Comparison of ENCODE assay signal across 18 cellular contexts in genomic region chr14:89241934-89242670, GRCh38.
A peak's percentile ranks its signal among the peaks of the same experiment; 100 is the strongest.
DNase-seq lines count a peak whose midpoint lies in the region; ATAC-seq and TF ChIP-seq lines count a peak whose summit lies in the region.
"Had no signal": no experiment of that assay in that cellular context is flagged by ENCODE, and none has a peak within 500 bp of the region (broad histone marks: within the 10 kb centered on the region; RNA-seq: fewer than 3 reads in every experiment).

No MANE protein-coding gene starts in this region.

- POLR2A ChIA-PET in SK-N-SH (lab: Yijun Ruan, JAX), result no interaction called here

- H3K36me3 ChIP-seq in SK-N-SH (replicated peaks in 1 of 2; ENCODE audit: control insufficient read depth in 1 of 2, insufficient read depth in 2 of 2, low read length in 1 of 2) (peaks cover 0 to 3% of the 10 kb centered on the region in 2 experiments), SK-N-MC (ENCODE audit: insufficient read depth, low read length) (no peaks in the 10 kb centered on the region)
- H3K36me3 ChIP-seq: left lung, transverse colon had no signal

- H3K36me3 Mint-ChIP-seq in endothelial cell (ENCODE audit: low read depth, unreplicated experiment), result peaks cover 3% of the 10 kb centered on the region
- peaks cover 31% of the 10 kb centered on the region for H3K36me3 Mint-ChIP-seq in stimulated activated memory B cell treated with anti-CD40 and anti-IgM and Interleukin-4, amounts not matched to agents 10 μg/mL and 1 μg/mL and 100 μg/mL, for 72 hours
- H3K36me3 Mint-ChIP-seq in activated naive CD4-positive, alpha-beta T cell treated with anti-CD3 and anti-CD28 coated beads for 36 hours (ENCODE audit: low read depth), result peaks cover 5% of the 10 kb centered on the region

- 92% methylated on average over 8 of the region's 8 CpGs for WGBS in SK-N-SH (ENCODE audit: low lambda C conversion rate)

- no peak overlapping the region for H3K4me2 ChIP-seq in SK-N-SH

- no peaks in the 10 kb centered on the region for H3K9me3 Mint-ChIP-seq in endothelial cell (ENCODE audit: unreplicated experiment)
- H3K9me3 Mint-ChIP-seq in stimulated activated memory B cell treated with anti-CD40 and anti-IgM and Interleukin-4, amounts not matched to agents 10 μg/mL and 1 μg/mL and 100 μg/mL, for 72 hours, result no peaks in the 10 kb centered on the region
- H3K9me3 Mint-ChIP-seq in activated naive CD4-positive, alpha-beta T cell treated with anti-CD3 and anti-CD28 coated beads for 36 hours, result no peaks in the 10 kb centered on the region

- H3K9ac ChIP-seq in SK-N-SH (no peak overlapping the region), SK-N-MC (ENCODE audit: insufficient read length) (no peak overlapping the region)

- no peak for TF ChIP-seq RAD21 in SK-N-SH (IDR thresholded peaks at IDR 0.05; ENCODE audit: low read length)

- no peaks in the 10 kb centered on the region for H3K79me2 ChIP-seq in SK-N-SH (ENCODE audit: insufficient read depth)

- no peaks in the 10 kb centered on the region for H4K20me1 ChIP-seq in SK-N-SH (ENCODE audit: insufficient read depth)

- H3K4me3 Mint-ChIP-seq in endothelial cell (ENCODE audit: unreplicated experiment), result peak overlapping the region; percentile 58
- no peak overlapping the region for H3K4me3 Mint-ChIP-seq in stimulated activated memory B cell treated with anti-CD40 and anti-IgM and Interleukin-4, amounts not matched to agents 10 μg/mL and 1 μg/mL and 100 μg/mL, for 72 hours
- H3K4me3 Mint-ChIP-seq in activated naive CD4-positive, alpha-beta T cell treated with anti-CD3 and anti-CD28 coated beads for 36 hours, result no peak overlapping the region

- H3K27ac Mint-ChIP-seq in endothelial cell (ENCODE audit: unreplicated experiment), result no peak overlapping the region
- H3K27ac Mint-ChIP-seq in stimulated activated memory B cell treated with anti-CD40 and anti-IgM and Interleukin-4, amounts not matched to agents 10 μg/mL and 1 μg/mL and 100 μg/mL, for 72 hours, result peak overlapping the region; percentile 49
- H3K27ac Mint-ChIP-seq in activated naive CD4-positive, alpha-beta T cell treated with anti-CD3 and anti-CD28 coated beads for 36 hours, result no peak overlapping the region

- H3K27ac ChIP-seq in SK-N-SH (ENCODE audit: low read depth in 2 of 2, low read length in 1 of 2) (no peak overlapping the region), SK-N-MC (peak overlapping the region; percentile 75)
- H3K27ac ChIP-seq: left lung, transverse colon had no signal

- peaks cover 0 to 21% of the 10 kb centered on the region in 2 experiments; a peak in 1 of 4 replicates for H3K4me1 ChIP-seq in SK-N-SH (ENCODE audit: control insufficient read depth in 1 of 2, insufficient read depth in 2 of 2, low read depth in 1 of 2, low read length in 1 of 2)

- peaks cover 2% of the 10 kb centered on the region for H3K27me3 Mint-ChIP-seq in endothelial cell (ENCODE audit: unreplicated experiment)
- H3K27me3 Mint-ChIP-seq in stimulated activated memory B cell treated with anti-CD40 and anti-IgM and Interleukin-4, amounts not matched to agents 10 μg/mL and 1 μg/mL and 100 μg/mL, for 72 hours, result no peaks in the 10 kb centered on the region
- no peaks in the 10 kb centered on the region for H3K27me3 Mint-ChIP-seq in activated naive CD4-positive, alpha-beta T cell treated with anti-CD3 and anti-CD28 coated beads for 36 hours (ENCODE audit: low read depth)
- H3K27me3 Mint-ChIP-seq: CD4-positive, CD25-positive, alpha-beta regulatory T cell had no signal

- no peak overlapping the region for H2AFZ ChIP-seq in SK-N-SH (ENCODE audit: low read depth)

- CTCF ChIA-PET in SK-N-SH (lab: Yijun Ruan, JAX), result interaction anchor here (0.9 to 2.1 kb wide), 4 partner anchors 12 to 201 kb away, joined by 3 to 8 read pairs (median 4); no protein-coding TSS in a partner anchor
- CTCF ChIA-PET in activated naive CD4-positive, alpha-beta T cell treated with anti-CD3 and anti-CD28 coated beads for 36 hours (lab: Charles Lee), result interaction anchor here (0.9 kb wide), 1 partner anchor 22 kb away, joined by 3 read pairs; no protein-coding TSS in a partner anchor

- peaks cover 40% of the 10 kb centered on the region for H3K4me1 Mint-ChIP-seq in endothelial cell (ENCODE audit: unreplicated experiment)
- H3K4me1 Mint-ChIP-seq in stimulated activated memory B cell treated with anti-CD40 and anti-IgM and Interleukin-4, amounts not matched to agents 10 μg/mL and 1 μg/mL and 100 μg/mL, for 72 hours, result peaks cover 60% of the 10 kb centered on the region
- H3K4me1 Mint-ChIP-seq in activated naive CD4-positive, alpha-beta T cell treated with anti-CD3 and anti-CD28 coated beads for 36 hours (ENCODE audit: low read depth), result peaks cover 59% of the 10 kb centered on the region

- TF ChIP-seq EP300 in SK-N-SH (IDR thresholded peaks at IDR 0.05; ENCODE audit: borderline replicate concordance in 1 of 2, low read depth in 1 of 2, low read length in 1 of 2), result no peak

- H3K9me2 ChIP-seq in SK-N-SH, result no peaks in the 10 kb centered on the region

- peak; percentile 17; the same call in 1 of the 2 replicates for TF ChIP-seq CTCF in SK-N-SH (IDR thresholded peaks at IDR 0.05)
- TF ChIP-seq CTCF in endothelial cell (IDR thresholded peaks at IDR 0.05; ENCODE audit: unreplicated experiment), result no peak

- no peaks in the 10 kb centered on the region for H3K27me3 ChIP-seq in SK-N-SH (ENCODE audit: insufficient read depth)
- H3K27me3 ChIP-seq: left lung, transverse colon had no signal

- no peak for ATAC-seq in SK-N-SH treated with all-trans-retinoic acid at 6 μM for 48 hours
- no peak for ATAC-seq in stimulated activated memory B cell treated with anti-CD40 and anti-IgM and Interleukin-4, amounts not matched to agents 10 μg/mL and 1 μg/mL and 100 μg/mL, for 72 hours
- no peak for ATAC-seq in GM19324 (IDR thresholded peaks at IDR 0.05; ENCODE audit: low FRiP score, unreplicated experiment)
- ATAC-seq: left lung had no signal

- intact Hi-C loops in activated naive CD4-positive, alpha-beta T cell treated with anti-CD3 and anti-CD28 coated beads for 36 hours (cut with micrococcal nuclease), result loop anchor here (5.0 kb wide), 1 partner anchor 525 kb away; no protein-coding TSS in a partner anchor

- DNase-seq in SK-N-SH (no peak), SK-N-MC (ENCODE audit: low read depth, low spot score) (no peak), endothelial cell (ENCODE audit: low spot score) (no peak), NCI-H526 (lab: John Stamatoyannopoulos, UW) (no peak)
- no peak for DNase-seq in activated naive CD4-positive, alpha-beta T cell treated with anti-CD3 and anti-CD28 coated beads for 36 hours
- DNase-seq: 8988T; activated CD4-positive, CD25-positive, alpha-beta regulatory T cell; CD4-positive, CD25-positive, alpha-beta regulatory T cell; DND-41; IMR-90; left lung; NCI-H526 treated with DMSO at 0.1 percent for 48 hours; RPMI8226; transverse colon had no signal

- no peaks in the 10 kb centered on the region for H3K9me3 ChIP-seq in SK-N-SH
- no peaks in the 10 kb centered on the region for H3K9me3 ChIP-seq in SK-N-MC (ENCODE audit: low read depth, low read length)
- H3K9me3 ChIP-seq: left lung, transverse colon had no signal

- no peak overlapping the region for H3K4me3 ChIP-seq in SK-N-SH (ENCODE audit: low read depth in 2 of 2, low read length in 1 of 2)
- H3K4me3 ChIP-seq in SK-N-MC, result peak overlapping the region; percentile 68
- H3K4me3 ChIP-seq: left lung, skin epidermis, transverse colon had no signal

- H3F3A ChIP-seq in SK-N-SH (replicated peaks; ENCODE audit: insufficient read depth), result no peaks in the 10 kb centered on the region

TF ChIP-seq in SK-N-SH treated with all-trans-retinoic acid at 6 μM for 48 hours, 23 proteins besides CTCF, POLR2A, EP300 and RAD21 (continues in another document):
- TF ChIP-seq ISL1 (CRISPR knock-in tag; IDR thresholded peaks at IDR 0.05) (no peak), TCF4 (CRISPR knock-in tag; IDR thresholded peaks at IDR 0.05; ENCODE audit: borderline replicate concordance) (no peak), SNAI2 (CRISPR knock-in tag; IDR thresholded peaks at IDR 0.05) (no peak), POU6F1 (CRISPR knock-in tag; IDR thresholded peaks at IDR 0.05; ENCODE audit: borderline replicate concordance, low read depth) (no peak), CSRNP3 (CRISPR knock-in tag; IDR thresholded peaks at IDR 0.05) (no peak), TOX (CRISPR knock-in tag; IDR thresholded peaks at IDR 0.05; ENCODE audit: borderline replicate concordance) (no peak)
